1 cellular context compared by ENCODE assay signal in genomic region chr22:46443850-46444389, GRCh38.
A peak's percentile ranks its signal among the peaks of the same experiment; 100 is the strongest.
TF ChIP-seq lines count a peak whose summit lies in the region.

No MANE protein-coding gene starts in this region.

TF ChIP-seq in HepG2, 621 proteins besides CTCF, POLR2A, EP300 and RAD21 (continued from another document):
- TF ChIP-seq CSRNP2 (CRISPR knock-in tag; conservative IDR thresholded peaks at IDR 0.05; ENCODE audit: low read depth) (no peak), HIVEP1 (CRISPR knock-in tag; IDR thresholded peaks at IDR 0.05) (no peak), HNF4A (CRISPR knock-in tag; IDR thresholded peaks at IDR 0.05) (no peak), ZNF777 (CRISPR knock-in tag; IDR thresholded peaks at IDR 0.05) (peak; percentile 91), ZNF598 (CRISPR knock-in tag; IDR thresholded peaks at IDR 0.05; ENCODE audit: borderline replicate concordance) (0 out of 2 replicates have a peak, but pooled peaks have one; percentile 17), GATAD2A (CRISPR knock-in tag; IDR thresholded peaks at IDR 0.05) (0 out of 2 replicates have a peak, but pooled peaks have one; percentile 16), ZSCAN9 (CRISPR knock-in tag; IDR thresholded peaks at IDR 0.05; ENCODE audit: borderline replicate concordance) (0 out of 2 replicates have a peak, but pooled peaks have one; percentile 20), ZNF121 (CRISPR knock-in tag; IDR thresholded peaks at IDR 0.05) (peak; percentile 82), SOX13 (IDR thresholded peaks at IDR 0.05) (no peak), SOX13 (CRISPR knock-in tag; conservative IDR thresholded peaks at IDR 0.05 in 1 of 2, IDR thresholded peaks at IDR 0.05 in 1 of 2) (peak in 1 of 2 experiments; percentile 71; a peak in 2 of 4 replicates), SOX5 (CRISPR knock-in tag; IDR thresholded peaks at IDR 0.05; ENCODE audit: borderline replicate concordance) (peak; percentile 43; the same call in 1 of the 2 replicates), BCL6 (CRISPR knock-in tag; IDR thresholded peaks at IDR 0.05) (0 out of 2 replicates have a peak, but pooled peaks have one; percentile 22)
- TF ChIP-seq, protein P1, sequence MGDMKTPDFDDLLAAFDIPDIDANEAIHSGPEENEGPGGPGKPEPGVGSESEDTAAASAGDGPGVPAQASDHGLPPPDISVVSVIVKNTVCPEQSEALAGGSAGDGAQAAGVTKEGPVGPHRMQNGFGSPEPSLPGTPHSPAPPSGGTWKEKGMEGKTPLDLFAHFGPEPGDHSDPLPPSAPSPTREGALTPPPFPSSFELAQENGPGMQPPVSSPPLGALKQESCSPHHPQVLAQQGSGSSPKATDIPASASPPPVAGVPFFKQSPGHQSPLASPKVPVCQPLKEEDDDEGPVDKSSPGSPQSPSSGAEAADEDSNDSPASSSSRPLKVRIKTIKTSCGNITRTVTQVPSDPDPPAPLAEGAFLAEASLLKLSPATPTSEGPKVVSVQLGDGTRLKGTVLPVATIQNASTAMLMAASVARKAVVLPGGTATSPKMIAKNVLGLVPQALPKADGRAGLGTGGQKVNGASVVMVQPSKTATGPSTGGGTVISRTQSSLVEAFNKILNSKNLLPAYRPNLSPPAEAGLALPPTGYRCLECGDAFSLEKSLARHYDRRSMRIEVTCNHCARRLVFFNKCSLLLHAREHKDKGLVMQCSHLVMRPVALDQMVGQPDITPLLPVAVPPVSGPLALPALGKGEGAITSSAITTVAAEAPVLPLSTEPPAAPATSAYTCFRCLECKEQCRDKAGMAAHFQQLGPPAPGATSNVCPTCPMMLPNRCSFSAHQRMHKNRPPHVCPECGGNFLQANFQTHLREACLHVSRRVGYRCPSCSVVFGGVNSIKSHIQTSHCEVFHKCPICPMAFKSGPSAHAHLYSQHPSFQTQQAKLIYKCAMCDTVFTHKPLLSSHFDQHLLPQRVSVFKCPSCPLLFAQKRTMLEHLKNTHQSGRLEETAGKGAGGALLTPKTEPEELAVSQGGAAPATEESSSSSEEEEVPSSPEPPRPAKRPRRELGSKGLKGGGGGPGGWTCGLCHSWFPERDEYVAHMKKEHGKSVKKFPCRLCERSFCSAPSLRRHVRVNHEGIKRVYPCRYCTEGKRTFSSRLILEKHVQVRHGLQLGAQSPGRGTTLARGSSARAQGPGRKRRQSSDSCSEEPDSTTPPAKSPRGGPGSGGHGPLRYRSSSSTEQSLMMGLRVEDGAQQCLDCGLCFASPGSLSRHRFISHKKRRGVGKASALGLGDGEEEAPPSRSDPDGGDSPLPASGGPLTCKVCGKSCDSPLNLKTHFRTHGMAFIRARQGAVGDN (CRISPR knock-in tag; IDR thresholded peaks at IDR 0.05) = peak; percentile 65
